ENCODE assay signal across 17 cellular contexts in the genomic region with DNA sequence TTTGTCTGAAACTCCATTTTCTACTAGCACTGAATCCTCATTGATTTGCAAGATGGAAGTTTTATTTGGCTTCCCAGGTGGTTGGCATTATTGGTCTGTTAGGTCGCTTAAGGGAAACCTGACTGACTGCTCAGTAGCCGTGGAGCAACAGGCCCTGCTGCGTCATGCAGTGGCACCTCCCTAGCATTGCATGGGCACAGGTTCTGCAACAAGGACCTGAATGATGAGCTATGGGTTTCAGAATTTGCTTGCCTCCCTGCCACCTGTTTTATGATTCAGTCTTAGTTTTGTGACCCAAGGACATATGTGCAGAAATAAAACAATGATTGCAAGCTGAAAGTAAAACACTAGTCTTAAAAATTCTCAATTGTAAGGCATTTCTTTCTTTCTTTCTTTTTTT.
"Had no signal": no experiment of that assay in that cellular context is flagged by ENCODE, and none has a peak within 500 bp of the region (broad histone marks: within the 10 kb centered on the region; RNA-seq: fewer than 3 reads in every experiment).

No MANE protein-coding gene starts in this region.

- H3K27ac Mint-ChIP-seq: activated T-helper 1 cell treated with anti-CD3 and anti-CD28 coated beads, Interleukin-12 subunit alpha, Interleukin-12 subunit beta, Interleukin-2, Interleukin-4 antibody, amounts not matched to agents 30 ng/mL and 10 ng/mL and 1 ng/mL, durations not matched to agents 14 hours and 24 hours and 36 hours; stimulated activated naive CD8-positive, alpha-beta T cell treated with anti-CD3 and anti-CD28 coated beads, Interleukin-15, Interleukin-2, amounts not matched to agents 100 ng/mL and 50 ng/mL, for 24 hours had no signal

- ATAC-seq: left colon, mucosa of descending colon, upper lobe of right lung had no signal

- H3K27me3 ChIP-seq: testis, upper lobe of right lung had no signal

- H3K9me3 ChIP-seq: mucosa of descending colon, testis, upper lobe of right lung had no signal

- H3K4me3 ChIP-seq: lung, mucosa of descending colon, testis, upper lobe of right lung had no signal

- H3K36me3 ChIP-seq: upper lobe of right lung had no signal

- DNase-seq: activated CD4-positive, alpha-beta T cell treated with anti-CD3 and anti-CD28 coated beads for 1 hour; activated naive CD4-positive, alpha-beta T cell; central memory CD4-positive, alpha-beta T cell; effector memory CD4-positive, alpha-beta T cell; hippocampal formation; left colon; mucosa of descending colon; stimulated activated CD4-positive, alpha-beta T cell treated with anti-CD3 and anti-CD28 coated beads, Interleukin-12 subunit alpha, Interleukin-12 subunit beta, amount 100 ng/mL, for 4 hours; stimulated activated CD4-positive, alpha-beta T cell treated with anti-CD3 and anti-CD28 coated beads, Interleukin-4, amount 100 ng/mL, for 1 hour; stimulated activated CD8-positive, alpha-beta memory T cell treated with anti-CD3 and anti-CD28 coated beads, Interleukin-4, amount 100 ng/mL, for 48 hours; SW 1271; testis; upper lobe of right lung had no signal

- H3K27ac ChIP-seq: testis, upper lobe of right lung had no signal

- H3K4me3 Mint-ChIP-seq: activated T-helper 1 cell treated with anti-CD3 and anti-CD28 coated beads, Interleukin-12 subunit alpha, Interleukin-12 subunit beta, Interleukin-2, Interleukin-4 antibody, amounts not matched to agents 30 ng/mL and 10 ng/mL and 1 ng/mL, durations not matched to agents 14 hours and 24 hours and 36 hours; nephron; stimulated activated naive CD8-positive, alpha-beta T cell treated with anti-CD3 and anti-CD28 coated beads, Interleukin-15, Interleukin-2, amounts not matched to agents 100 ng/mL and 50 ng/mL, for 24 hours had no signal

- H3K9me3 Mint-ChIP-seq: activated T-helper 1 cell treated with anti-CD3 and anti-CD28 coated beads, Interleukin-12 subunit alpha, Interleukin-12 subunit beta, Interleukin-2, Interleukin-4 antibody, amounts not matched to agents 30 ng/mL and 10 ng/mL and 1 ng/mL, durations not matched to agents 14 hours and 24 hours and 36 hours; nephron; stimulated activated naive CD8-positive, alpha-beta T cell treated with anti-CD3 and anti-CD28 coated beads, Interleukin-15, Interleukin-2, amounts not matched to agents 100 ng/mL and 50 ng/mL, for 24 hours had no signal

- H3K4me1 ChIP-seq: testis, upper lobe of right lung had no signal
